35 cellular contexts compared by ENCODE assay signal in the genomic region with DNA sequence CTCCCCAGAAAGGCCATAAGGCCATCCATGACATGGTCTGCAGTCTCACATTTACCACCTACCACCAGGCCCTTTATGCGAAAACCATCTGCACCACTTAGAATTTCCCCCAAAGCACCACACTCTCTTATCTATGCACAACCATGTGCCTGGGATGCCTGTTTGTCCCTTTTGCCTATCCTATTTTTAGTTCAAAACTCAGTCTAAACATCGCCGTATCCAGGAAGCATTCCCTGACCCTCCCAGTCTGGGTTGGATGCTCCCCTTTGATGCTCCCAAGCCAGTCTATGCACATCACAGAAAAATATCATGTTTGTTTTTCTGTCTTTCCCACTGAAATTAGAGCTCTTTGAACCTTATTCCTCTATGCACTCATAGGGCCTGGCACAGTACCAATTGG. TPM values are rescaled to one million over a fixed set of nuclear protein-coding genes. Genes with fewer than 3 reads are reported as not detected.
DNase-seq lines count a peak whose midpoint lies in the region; ATAC-seq and TF ChIP-seq lines count a peak whose summit lies in the region.
"Had no signal": no experiment of that assay in that cellular context is flagged by ENCODE, and none has a peak within 500 bp of the region (broad histone marks: within the 10 kb centered on the region; RNA-seq: fewer than 3 reads in every experiment).

No MANE protein-coding gene starts in this region.

- no peak overlapping the region for H3K27ac ChIP-seq in HCT116 (ENCODE audit: low read depth, low read length)
- peak overlapping the region; percentile 44 for H3K27ac ChIP-seq in angular gyrus (ENCODE audit: low read depth, low read length)
- H3K27ac ChIP-seq in uterus: no peak overlapping the region
- H3K27ac ChIP-seq: A549, body of pancreas, gastroesophageal sphincter, VCaP had no signal

- intact Hi-C loops in HCT116 (cut with micrococcal nuclease) (no loop called here), Right ventricle myocardium superior (cut with DNase I) (no loop called here), uterus (cut with DNase I; ENCODE audit: low total_unique reads) (no loop called here)

- no peaks in the 10 kb centered on the region for H3K79me2 ChIP-seq in HCT116 (ENCODE audit: insufficient read depth, low read length)

- POLR2A ChIA-PET in HCT116 (lab: Charles Lee): no interaction called here

- H3K9me3 ChIP-seq in HCT116 (ENCODE audit: control insufficient read depth in 1 of 2, insufficient read depth in 1 of 2, low read depth in 1 of 2, low read length in 2 of 2): no peaks in the 10 kb centered on the region
- H3K9me3 ChIP-seq in uterus: no peaks in the 10 kb centered on the region
- H3K9me3 ChIP-seq: A549, body of pancreas, gastroesophageal sphincter, MG63, SK-N-SH, stomach, tibial nerve had no signal

- TF ChIP-seq CTCF in HCT116 (IDR thresholded peaks at IDR 0.05 in 2 of 3, conservative IDR thresholded peaks at IDR 0.05 in 1 of 3; ENCODE audit: borderline replicate concordance in 1 of 3, insufficient read depth in 1 of 3, low read depth in 2 of 3, low read length in 2 of 3) (no peak), uterus (IDR thresholded peaks at IDR 0.05) (no peak)

- H3K27me3 ChIP-seq in HCT116 (ENCODE audit: insufficient read depth, low read length) (no peaks in the 10 kb centered on the region), uterus (no peaks in the 10 kb centered on the region)
- H3K27me3 ChIP-seq: body of pancreas, gastroesophageal sphincter, MG63, stomach, tibial nerve had no signal

- H3K4me1 Mint-ChIP-seq in activated CD8-positive, alpha-beta memory T cell treated with anti-CD3 and anti-CD28 coated beads, Interleukin-2, amount 10 ng/mL, durations not matched to agents 7 days and 5 days: peaks cover 2% of the 10 kb centered on the region

- H3K4me2 ChIP-seq in HCT116 (ENCODE audit: low read length): peak overlapping the region; percentile 57
- H3K4me2 ChIP-seq: A549, SK-N-SH had no signal

- TF ChIP-seq RAD21 in HCT116 (IDR thresholded peaks at IDR 0.05; ENCODE audit: low read depth): no peak

- H2AFZ ChIP-seq in HCT116 (ENCODE audit: low read depth, low read length, poor library complexity, severe bottlenecking): no peak overlapping the region

- peaks cover 2% of the 10 kb centered on the region for H3K27me3 Mint-ChIP-seq in activated CD8-positive, alpha-beta memory T cell treated with anti-CD3 and anti-CD28 coated beads, Interleukin-2, amount 10 ng/mL, durations not matched to agents 7 days and 5 days
- H3K27me3 Mint-ChIP-seq: natural killer cell treated with Interleukin-12 subunit alpha and Interleukin-12 subunit beta and Interleukin-15 and Interleukin-18, amount 100 ng/mL, for 72 hours had no signal

- DNase-seq in HCT116 (ENCODE audit: low read depth, low spot score) (no peak), Right ventricle myocardium superior (no peak), lung microvascular endothelial cell (ENCODE audit: low read depth in 2 of 2) (peak; percentile 75 to 87), uterus (no peak), NCI-H1930 (lab: John Stamatoyannopoulos, UW) (no peak)
- DNase-seq in activated CD8-positive, alpha-beta memory T cell treated with anti-CD3 and anti-CD28 coated beads, Interleukin-2, amount 50 U/mL, for 4 hours: no peak
- DNase-seq in activated CD8-positive, alpha-beta memory T cell treated with anti-CD3 and anti-CD28 coated beads, Interleukin-2, amount 10 ng/mL, durations not matched to agents 7 days and 5 days: no peak
- DNase-seq: activated CD4-positive, alpha-beta T cell treated with anti-CD3 and anti-CD28 coated beads for 48 hours; activated naive CD4-positive, alpha-beta T cell treated with Interleukin-2 at 50 U/mL for 16 hours; activated T-cell treated with anti-CD3 and anti-CD28 coated beads, Interleukin-2, amount 50 U/mL, for 48 hours; body of pancreas; DMS153; H7; hypothalamus; immature natural killer cell; KG1; MG63; NCI-H1105 treated with DMSO at 0.1 percent for 48 hours; NCI-H2029 treated with DMSO at 0.1 percent for 48 hours; NCI-H774; SK-N-SH; stomach; T-helper 2 cell had no signal

- 0 out of 2 replicates have a peak overlapping the region, but pooled peaks have one; percentile 9 for H3K9ac ChIP-seq in HCT116 (ENCODE audit: low read length)
- H3K9ac ChIP-seq: SK-N-SH had no signal

- H3K4me1 ChIP-seq in HCT116 (ENCODE audit: control insufficient read depth in 1 of 2, insufficient read depth in 2 of 2, low read length in 2 of 2) (peaks cover 28 to 60% of the 10 kb centered on the region in 2 experiments), uterus (no peaks in the 10 kb centered on the region)

- no peaks in the 10 kb centered on the region for H4K20me1 ChIP-seq in HCT116 (ENCODE audit: insufficient read depth)

- TF ChIP-seq POLR2A in HCT116 (IDR thresholded peaks at IDR 0.05; ENCODE audit: borderline replicate concordance, extremely low read depth, insufficient read depth, insufficient read length) (no peak), uterus (IDR thresholded peaks at IDR 0.05) (no peak)

- H3K9me3 Mint-ChIP-seq in activated CD8-positive, alpha-beta memory T cell treated with anti-CD3 and anti-CD28 coated beads, Interleukin-2, amount 10 ng/mL, durations not matched to agents 7 days and 5 days (ENCODE audit: low read depth): no peaks in the 10 kb centered on the region
- H3K9me3 Mint-ChIP-seq: immature natural killer cell; natural killer cell treated with Interleukin-12 subunit alpha and Interleukin-12 subunit beta and Interleukin-15 and Interleukin-18, amount 100 ng/mL, for 72 hours had no signal

- RAD21 ChIA-PET in HCT116 (lab: Charles Lee; ENCODE audit: low non-redundant PET in 1 of 2, low total read pairs in 2 of 2, uncharacterized antibody in 2 of 2, unreplicated experiment in 2 of 2): interaction anchor here in 1 of 2 experiments (0.7 kb wide), 1 partner anchor 71 kb away, joined by 3 read pairs; no protein-coding TSS in a partner anchor

- H3K4me3 Mint-ChIP-seq in activated CD8-positive, alpha-beta memory T cell treated with anti-CD3 and anti-CD28 coated beads, Interleukin-2, amount 10 ng/mL, durations not matched to agents 7 days and 5 days: no peak overlapping the region
- H3K4me3 Mint-ChIP-seq: immature natural killer cell; natural killer cell treated with Interleukin-12 subunit alpha and Interleukin-12 subunit beta and Interleukin-15 and Interleukin-18, amount 100 ng/mL, for 72 hours had no signal

- no peaks in the 10 kb centered on the region for H3K36me3 Mint-ChIP-seq in activated CD8-positive, alpha-beta memory T cell treated with anti-CD3 and anti-CD28 coated beads, Interleukin-2, amount 10 ng/mL, durations not matched to agents 7 days and 5 days
- H3K36me3 Mint-ChIP-seq: natural killer cell treated with Interleukin-12 subunit alpha and Interleukin-12 subunit beta and Interleukin-15 and Interleukin-18, amount 100 ng/mL, for 72 hours had no signal

- no peak overlapping the region for H3K27ac Mint-ChIP-seq in activated CD8-positive, alpha-beta memory T cell treated with anti-CD3 and anti-CD28 coated beads, Interleukin-2, amount 10 ng/mL, durations not matched to agents 7 days and 5 days
- H3K27ac Mint-ChIP-seq: natural killer cell treated with Interleukin-12 subunit alpha and Interleukin-12 subunit beta and Interleukin-15 and Interleukin-18, amount 100 ng/mL, for 72 hours had no signal

- H3K9me2 ChIP-seq in HCT116 (ENCODE audit: insufficient read depth): no peaks in the 10 kb centered on the region
- H3K9me2 ChIP-seq: SK-N-SH had no signal

- BruUV-seq in HCT116 (replicated peaks; lab: Mats Ljungman, UMichigan): no TSS peak

- H3K36me3 ChIP-seq in HCT116 (ENCODE audit: control insufficient read depth in 1 of 2, insufficient read depth in 2 of 2, low read length in 2 of 2): no peaks in the 10 kb centered on the region
- H3K36me3 ChIP-seq in uterus: no peaks in the 10 kb centered on the region
- H3K36me3 ChIP-seq: gastroesophageal sphincter, MG63, stomach, tibial nerve had no signal

- H3K4me3 ChIP-seq in HCT116 (replicated peaks in 1 of 2; ENCODE audit: low read depth in 1 of 2, low read length in 2 of 2) (no peak overlapping the region), uterus (no peak overlapping the region)
- H3K4me3 ChIP-seq: A549, body of pancreas, gastroesophageal sphincter, MG63, stomach, tibial nerve had no signal

- CTCF ChIA-PET in HCT116 (lab: Charles Lee): no interaction called here
- CTCF ChIA-PET in activated CD8-positive, alpha-beta memory T cell treated with anti-CD3 and anti-CD28 coated beads, Interleukin-2, amount 10 ng/mL, durations not matched to agents 7 days and 5 days (lab: Charles Lee): interaction anchor here (1.9 kb wide), 1 partner anchor 106 kb away, joined by 4 read pairs; no protein-coding TSS in a partner anchor

- ATAC-seq in HCT116: no peak
- ATAC-seq in Right ventricle myocardium superior (ENCODE audit: poor library complexity): peak; percentile 71
- ATAC-seq in activated CD8-positive, alpha-beta memory T cell treated with anti-CD3 and anti-CD28 coated beads, Interleukin-2, amount 10 ng/mL, durations not matched to agents 7 days and 5 days: no peak
- ATAC-seq: A549; body of pancreas; gastroesophageal sphincter; left lobe of liver; natural killer cell treated with Interleukin-12 subunit alpha and Interleukin-12 subunit beta and Interleukin-15 and Interleukin-18, amount 100 ng/mL, for 72 hours had no signal

RNA-seq across cellular contexts. Expression of gene MPL, which starts 6.6 kb away (rescaled TPM):
- not detected for total RNA-seq in HCT116 (2021; ENCODE audit: unreplicated experiment)
- 0.11 and 0.16 TPM in 2 replicates for polyA plus RNA-seq in HCT116 (2012)
- 0.40 TPM for total RNA-seq in Right ventricle myocardium superior
- total RNA-seq in lung microvascular endothelial cell: under 0.01 TPM in 1 of 2 replicates, not detected in the other
- total RNA-seq in uterus: 1 to 10 TPM in 1 of 4 donors, not detected in 3; 1.3 TPM
- total RNA-seq in activated CD8-positive, alpha-beta memory T cell treated with anti-CD3 and anti-CD28 coated beads, Interleukin-2, amount 10 ng/mL, durations not matched to agents 7 days and 5 days: not detected
- total RNA-seq: activated CD8-positive, alpha-beta memory T cell treated with anti-CD3 and anti-CD28 coated beads for 36 hours; body of pancreas; fibroblast of lung; H7; HT1080; natural killer cell treated with Interleukin-12 subunit alpha and Interleukin-12 subunit beta and Interleukin-15 and Interleukin-18, amount 100 ng/mL, for 72 hours; pulmonary artery endothelial cell; skeletal muscle tissue; stomach had no signal
- polyA plus RNA-seq: A549, fibroblast of lung, SK-N-SH, stomach had no signal

RNA-seq across cellular contexts. Expression of gene CDC20, which starts 14.5 kb away (rescaled TPM):
- 355 TPM for total RNA-seq in HCT116 (2021; ENCODE audit: unreplicated experiment)
- 375 and 408 TPM in 2 replicates for polyA plus RNA-seq in HCT116 (2012)
- 0.83 TPM for total RNA-seq in Right ventricle myocardium superior
- 6.9 and 27.5 TPM in 2 replicates for total RNA-seq in lung microvascular endothelial cell
- 10 to 100 TPM in 1 of 4 donors, 1 to 10 TPM in 1, not detected in 2; 1.3 to 20.3 TPM for total RNA-seq in uterus
- 100 to 1,000 TPM; 188 to 194 TPM for total RNA-seq in activated CD8-positive, alpha-beta memory T cell treated with anti-CD3 and anti-CD28 coated beads, Interleukin-2, amount 10 ng/mL, durations not matched to agents 7 days and 5 days

RNA-seq across cellular contexts. Expression of gene ELOVL1, which starts 23.5 kb away (rescaled TPM):
- total RNA-seq in HCT116 (2021; ENCODE audit: unreplicated experiment): 91.3 TPM
- 157 and 159 TPM in 2 replicates for polyA plus RNA-seq in HCT116 (2012)
- 29.3 TPM for total RNA-seq in Right ventricle myocardium superior
- 58.4 and 71.6 TPM in 2 replicates for total RNA-seq in lung microvascular endothelial cell
- total RNA-seq in uterus: 10 to 100 TPM in 3 of 4 donors, 1 to 10 TPM in 1; 7.9 to 62.8 (median 34.9) TPM
- 10 to 100 TPM; 64.4 to 74.2 TPM for total RNA-seq in activated CD8-positive, alpha-beta memory T cell treated with anti-CD3 and anti-CD28 coated beads, Interleukin-2, amount 10 ng/mL, durations not matched to agents 7 days and 5 days

RNA-seq across cellular contexts. Expression of gene TIE1, which starts 43.5 kb away (rescaled TPM):
- not detected for total RNA-seq in HCT116 (2021; ENCODE audit: unreplicated experiment)
- 0.16 and 0.17 TPM in 2 replicates for polyA plus RNA-seq in HCT116 (2012)
- total RNA-seq in Right ventricle myocardium superior: 18.5 TPM
- 749 and 1,401 TPM in 2 replicates for total RNA-seq in lung microvascular endothelial cell
- 10 to 100 TPM; 47.4 to 80.7 (median 67.9) TPM for total RNA-seq in uterus
- total RNA-seq in activated CD8-positive, alpha-beta memory T cell treated with anti-CD3 and anti-CD28 coated beads, Interleukin-2, amount 10 ng/mL, durations not matched to agents 7 days and 5 days: 1 to 10 TPM in 1 of 2 experiments, under 1 TPM in 1; 0.55 to 1.9 TPM
- total RNA-seq: fibroblast of lung had no signal
- polyA plus RNA-seq: A549 had no signal

RNA-seq across cellular contexts. Expression of gene MED8, which starts 45.3 kb away (rescaled TPM):
- total RNA-seq in HCT116 (2021; ENCODE audit: unreplicated experiment) (36.0 TPM), Right ventricle myocardium superior (16.5 TPM), lung microvascular endothelial cell (29.4 and 34.9 TPM in 2 replicates), uterus (10 to 100 TPM; 19.4 to 33.9 (median 28.5) TPM)
- 45.6 and 50.9 TPM in 2 replicates for polyA plus RNA-seq in HCT116 (2012)
- total RNA-seq in activated CD8-positive, alpha-beta memory T cell treated with anti-CD3 and anti-CD28 coated beads, Interleukin-2, amount 10 ng/mL, durations not matched to agents 7 days and 5 days: 10 to 100 TPM; 38.7 to 43.6 TPM

Comparison
In these comparisons a context has a peak if more than half of its experiments do, and no peak if none do; other contexts are left out.
1. DNase-seq: peak in lung microvascular endothelial cell (2 of 2); none in HCT116 (single experiment), Right ventricle myocardium superior (single experiment), uterus (0 of 2), NCI-H1930 (0 of 2), activated CD8-positive, alpha-beta memory T cell treated with anti-CD3 and anti-CD28 coated beads, Interleukin-2, amount 50 U/mL, for 4 hours (single experiment) and activated CD8-positive, alpha-beta memory T cell treated with anti-CD3 and anti-CD28 coated beads, Interleukin-2, amount 10 ng/mL, durations not matched to agents 7 days and 5 days (single experiment).